In the genomic region with DNA sequence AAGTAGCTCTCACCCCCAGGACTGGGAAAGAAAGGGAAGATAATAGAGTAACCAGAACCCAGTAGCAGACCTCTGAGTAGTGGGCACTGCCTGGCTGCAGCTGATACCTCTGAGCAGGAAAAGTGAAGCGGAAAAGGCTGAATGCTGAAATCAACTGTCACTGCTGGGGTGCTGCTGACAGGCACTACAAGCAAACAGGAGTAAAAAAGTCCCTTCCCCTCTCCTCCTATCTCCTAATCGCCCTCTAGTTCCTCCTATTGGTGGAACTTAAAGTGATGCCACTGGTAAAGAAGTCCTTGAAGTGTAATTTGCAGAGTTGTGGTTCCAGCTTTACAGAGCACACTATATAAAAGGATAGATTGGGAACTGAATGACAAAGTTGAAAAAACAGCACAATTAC, we compare ENCODE assay signal across 12 cellular contexts. TPM values are rescaled to one million over a fixed set of nuclear protein-coding genes. Genes with fewer than 3 reads are reported as not detected.
DNase-seq lines count a peak whose midpoint lies in the region; ATAC-seq and TF ChIP-seq lines count a peak whose summit lies in the region.
"Had no signal": no experiment of that assay in that cellular context is flagged by ENCODE, and none has a peak within 500 bp of the region (broad histone marks: within the 10 kb centered on the region; RNA-seq: fewer than 3 reads in every experiment).

No MANE protein-coding gene starts in this region.

- in situ Hi-C loops in ACHN (cut with HindIII; ENCODE audit: low pct_ligation_motif_present, low pct_unique_long_range_greater_than_20kb, low sequenced_read_pairs), result no loop called here

- H3K4me1 ChIP-seq in foreskin keratinocyte, result no peaks in the 10 kb centered on the region
- H3K4me1 ChIP-seq: Caco-2 had no signal

- no peaks in the 10 kb centered on the region for H3K36me3 Mint-ChIP-seq in activated naive CD8-positive, alpha-beta T cell treated with anti-CD3 and anti-CD28 coated beads, Interleukin-2, amount 50 U/mL, for 24 hours (ENCODE audit: low read depth)
- H3K36me3 Mint-ChIP-seq: activated naive CD8-positive, alpha-beta T cell treated with anti-CD3 and anti-CD28 coated beads, Interleukin-2, amount 10 ng/mL, durations not matched to agents 7 days and 5 days had no signal

- DNase-seq in ACHN (peak; percentile 68), HS-27A (ENCODE audit: low read depth) (peak; percentile 43), SKM-1 treated with dmso at 0.1 percent for 144 hours (lab: John Stamatoyannopoulos, UW; ENCODE audit: unreplicated experiment) (peak; percentile 56), foreskin keratinocyte (peak in 1 of 2 donors; percentile 40), NCI-H345 (lab: John Stamatoyannopoulos, UW) (no peak), middle frontal gyrus (ENCODE audit: extremely low spot score, low spot score) (no peak)
- no peak for DNase-seq in activated naive CD8-positive, alpha-beta T cell treated with anti-CD3 and anti-CD28 coated beads, Interleukin-2, amount 50 U/mL, for 24 hours
- DNase-seq: activated naive CD8-positive, alpha-beta T cell treated with anti-CD3 and anti-CD28 coated beads, Interleukin-2, amount 10 ng/mL, durations not matched to agents 7 days and 5 days had no signal

- no peak overlapping the region for H3K4me3 Mint-ChIP-seq in activated naive CD8-positive, alpha-beta T cell treated with anti-CD3 and anti-CD28 coated beads, Interleukin-2, amount 50 U/mL, for 24 hours
- H3K4me3 Mint-ChIP-seq: activated naive CD8-positive, alpha-beta T cell treated with anti-CD3 and anti-CD28 coated beads, Interleukin-2, amount 10 ng/mL, durations not matched to agents 7 days and 5 days had no signal

- H3K27ac Mint-ChIP-seq in activated naive CD8-positive, alpha-beta T cell treated with anti-CD3 and anti-CD28 coated beads, Interleukin-2, amount 50 U/mL, for 24 hours, result no peak overlapping the region
- H3K27ac Mint-ChIP-seq: activated naive CD8-positive, alpha-beta T cell treated with anti-CD3 and anti-CD28 coated beads, Interleukin-2, amount 10 ng/mL, durations not matched to agents 7 days and 5 days had no signal

- ATAC-seq in foreskin keratinocyte (peak; percentile 60), GM18519 (IDR thresholded peaks at IDR 0.05; ENCODE audit: low FRiP score, unreplicated experiment) (no peak)
- ATAC-seq in activated naive CD8-positive, alpha-beta T cell treated with anti-CD3 and anti-CD28 coated beads, Interleukin-2, amount 50 U/mL, for 24 hours, result no peak
- ATAC-seq: K562 had no signal

- no peaks in the 10 kb centered on the region for H3K27me3 Mint-ChIP-seq in activated naive CD8-positive, alpha-beta T cell treated with anti-CD3 and anti-CD28 coated beads, Interleukin-2, amount 50 U/mL, for 24 hours
- H3K27me3 Mint-ChIP-seq: activated naive CD8-positive, alpha-beta T cell treated with anti-CD3 and anti-CD28 coated beads, Interleukin-2, amount 10 ng/mL, durations not matched to agents 7 days and 5 days had no signal

- H3K9me3 Mint-ChIP-seq in activated naive CD8-positive, alpha-beta T cell treated with anti-CD3 and anti-CD28 coated beads, Interleukin-2, amount 50 U/mL, for 24 hours, result no peaks in the 10 kb centered on the region
- H3K9me3 Mint-ChIP-seq: activated naive CD8-positive, alpha-beta T cell treated with anti-CD3 and anti-CD28 coated beads, Interleukin-2, amount 10 ng/mL, durations not matched to agents 7 days and 5 days had no signal

- no peaks in the 10 kb centered on the region for H3K27me3 ChIP-seq in foreskin keratinocyte

- H3K4me1 Mint-ChIP-seq in activated naive CD8-positive, alpha-beta T cell treated with anti-CD3 and anti-CD28 coated beads, Interleukin-2, amount 50 U/mL, for 24 hours, result no peaks in the 10 kb centered on the region
- H3K4me1 Mint-ChIP-seq: activated naive CD8-positive, alpha-beta T cell treated with anti-CD3 and anti-CD28 coated beads, Interleukin-2, amount 10 ng/mL, durations not matched to agents 7 days and 5 days had no signal

- peak; percentile 55 for TF ChIP-seq CTCF in foreskin keratinocyte (conservative IDR thresholded peaks at IDR 0.05)

- H3K27ac ChIP-seq in foreskin keratinocyte, result no peak overlapping the region
- H3K27ac ChIP-seq: thoracic aorta had no signal

RNA-seq across cellular contexts. Expression of gene GLRB, which starts 32.8 kb away (rescaled TPM):
- 1.1 and 1.2 TPM in 2 replicates for total RNA-seq in foreskin keratinocyte
- 0.41 and 0.77 TPM in 2 replicates for polyA plus RNA-seq in foreskin keratinocyte
- total RNA-seq: activated naive CD8-positive, alpha-beta T cell treated with anti-CD3 and anti-CD28 coated beads, Interleukin-2, amount 10 ng/mL, durations not matched to agents 7 days and 5 days; Caco-2; K562 had no signal
- polyA plus RNA-seq: K562 had no signal

Comparison
In these comparisons a context has a peak if more than half of its experiments do, and no peak if none do; other contexts are left out.
1. DNase-seq: peak in ACHN (single experiment), HS-27A (single experiment) and SKM-1 treated with dmso at 0.1 percent for 144 hours (single experiment); none in NCI-H345 (single experiment), middle frontal gyrus (single experiment) and activated naive CD8-positive, alpha-beta T cell treated with anti-CD3 and anti-CD28 coated beads, Interleukin-2, amount 50 U/mL, for 24 hours (single experiment).